In the genomic region with DNA sequence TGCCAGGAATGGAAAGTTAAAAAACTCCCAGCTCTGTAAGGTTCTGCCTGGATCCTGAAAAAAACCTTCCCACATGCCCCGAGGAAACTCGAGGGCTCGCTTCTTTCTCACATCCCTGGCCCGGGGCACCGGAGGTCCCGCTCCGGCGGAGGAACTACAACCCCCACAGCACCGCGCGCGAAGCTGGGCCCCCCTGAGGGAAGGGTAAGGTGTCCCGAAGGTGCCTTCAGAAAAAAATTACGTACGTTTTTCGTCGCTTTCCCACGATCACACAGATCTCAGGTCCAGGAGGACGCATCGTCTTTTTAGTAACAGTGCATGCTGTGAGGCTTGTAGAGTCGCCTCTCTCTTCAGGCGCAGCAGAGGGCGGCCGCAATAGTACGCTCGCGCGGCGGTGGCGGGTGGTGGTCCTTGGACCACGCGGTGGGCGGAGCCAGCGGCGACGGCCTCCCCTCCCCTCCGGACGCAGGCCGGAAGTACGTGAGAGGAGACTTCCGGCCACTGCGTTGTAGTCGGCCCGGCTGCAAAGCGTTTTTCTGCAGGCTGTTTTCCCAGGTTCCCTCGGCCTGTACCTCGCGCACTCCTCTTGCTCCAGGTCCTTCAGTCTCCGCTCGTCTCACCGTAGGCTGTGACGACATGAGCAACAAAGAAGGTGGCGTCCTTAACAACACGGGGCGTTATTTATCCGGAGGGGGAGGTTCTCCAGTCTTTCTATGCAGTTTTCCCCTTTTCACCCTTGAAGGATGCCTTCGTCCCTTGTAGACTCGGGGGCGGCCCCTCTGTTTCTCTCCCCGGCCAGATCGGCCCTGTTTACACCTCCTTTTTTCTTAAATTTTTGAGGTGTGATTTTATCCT, we compare ENCODE assay signal across 1 cellular context.
TF ChIP-seq lines count a peak whose summit lies in the region.

Gene TSNAX (plus strand): TSS at position 495 of the 855 bp plus-strand sequence. CDS start 142 bp downstream, at position 637.

TF ChIP-seq in HepG2, 621 proteins besides CTCF, POLR2A, EP300 and RAD21 (continued from another document and continues in another):
- peak; percentile 98 for TF ChIP-seq GABPB1 (CRISPR knock-in tag; IDR thresholded peaks at IDR 0.05)
- peak; percentile 90 for TF ChIP-seq TARDBP (CRISPR knock-in tag; IDR thresholded peaks at IDR 0.05)
- no peak for TF ChIP-seq ZNF772 (CRISPR knock-in tag; IDR thresholded peaks at IDR 0.05)
- TF ChIP-seq, protein P1, sequence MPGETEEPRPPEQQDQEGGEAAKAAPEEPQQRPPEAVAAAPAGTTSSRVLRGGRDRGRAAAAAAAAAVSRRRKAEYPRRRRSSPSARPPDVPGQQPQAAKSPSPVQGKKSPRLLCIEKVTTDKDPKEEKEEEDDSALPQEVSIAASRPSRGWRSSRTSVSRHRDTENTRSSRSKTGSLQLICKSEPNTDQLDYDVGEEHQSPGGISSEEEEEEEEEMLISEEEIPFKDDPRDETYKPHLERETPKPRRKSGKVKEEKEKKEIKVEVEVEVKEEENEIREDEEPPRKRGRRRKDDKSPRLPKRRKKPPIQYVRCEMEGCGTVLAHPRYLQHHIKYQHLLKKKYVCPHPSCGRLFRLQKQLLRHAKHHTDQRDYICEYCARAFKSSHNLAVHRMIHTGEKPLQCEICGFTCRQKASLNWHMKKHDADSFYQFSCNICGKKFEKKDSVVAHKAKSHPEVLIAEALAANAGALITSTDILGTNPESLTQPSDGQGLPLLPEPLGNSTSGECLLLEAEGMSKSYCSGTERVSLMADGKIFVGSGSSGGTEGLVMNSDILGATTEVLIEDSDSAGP (CRISPR knock-in tag; IDR thresholded peaks at IDR 0.05; ENCODE audit: borderline replicate concordance), result peak; percentile 91; the same call in 1 of the 2 replicates
- TF ChIP-seq, protein P2, sequence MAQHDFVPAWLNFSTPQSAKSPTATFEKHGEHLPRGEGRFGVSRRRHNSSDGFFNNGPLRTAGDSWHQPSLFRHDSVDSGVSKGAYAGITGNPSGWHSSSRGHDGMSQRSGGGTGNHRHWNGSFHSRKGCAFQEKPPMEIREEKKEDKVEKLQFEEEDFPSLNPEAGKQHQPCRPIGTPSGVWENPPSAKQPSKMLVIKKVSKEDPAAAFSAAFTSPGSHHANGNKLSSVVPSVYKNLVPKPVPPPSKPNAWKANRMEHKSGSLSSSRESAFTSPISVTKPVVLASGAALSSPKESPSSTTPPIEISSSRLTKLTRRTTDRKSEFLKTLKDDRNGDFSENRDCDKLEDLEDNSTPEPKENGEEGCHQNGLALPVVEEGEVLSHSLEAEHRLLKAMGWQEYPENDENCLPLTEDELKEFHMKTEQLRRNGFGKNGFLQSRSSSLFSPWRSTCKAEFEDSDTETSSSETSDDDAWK (CRISPR knock-in tag; IDR thresholded peaks at IDR 0.05), result no peak
- TF ChIP-seq ZNF761 (CRISPR knock-in tag; conservative IDR thresholded peaks at IDR 0.05), result 0 out of 2 replicates have a peak, but pooled peaks have one; percentile 25
- TF ChIP-seq ZNF335 (CRISPR knock-in tag; IDR thresholded peaks at IDR 0.05), result peak; percentile 100
- TF ChIP-seq ZNF670 (CRISPR knock-in tag; IDR thresholded peaks at IDR 0.05; ENCODE audit: borderline replicate concordance), result peak; percentile 83; the same call in 1 of the 2 replicates
- TF ChIP-seq, protein P3, sequence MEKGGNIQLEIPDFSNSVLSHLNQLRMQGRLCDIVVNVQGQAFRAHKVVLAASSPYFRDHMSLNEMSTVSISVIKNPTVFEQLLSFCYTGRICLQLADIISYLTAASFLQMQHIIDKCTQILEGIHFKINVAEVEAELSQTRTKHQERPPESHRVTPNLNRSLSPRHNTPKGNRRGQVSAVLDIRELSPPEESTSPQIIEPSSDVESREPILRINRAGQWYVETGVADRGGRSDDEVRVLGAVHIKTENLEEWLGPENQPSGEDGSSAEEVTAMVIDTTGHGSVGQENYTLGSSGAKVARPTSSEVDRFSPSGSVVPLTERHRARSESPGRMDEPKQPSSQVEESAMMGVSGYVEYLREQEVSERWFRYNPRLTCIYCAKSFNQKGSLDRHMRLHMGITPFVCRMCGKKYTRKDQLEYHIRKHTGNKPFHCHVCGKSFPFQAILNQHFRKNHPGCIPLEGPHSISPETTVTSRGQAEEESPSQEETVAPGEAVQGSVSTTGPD (CRISPR knock-in tag; IDR thresholded peaks at IDR 0.05), result no peak
- TF ChIP-seq ZNF839 (CRISPR knock-in tag; IDR thresholded peaks at IDR 0.05; ENCODE audit: borderline replicate concordance), result 0 out of 2 replicates have a peak, but pooled peaks have one; percentile 47
- peak; percentile 77 for TF ChIP-seq NFKBIZ (CRISPR knock-in tag; IDR thresholded peaks at IDR 0.05)
- TF ChIP-seq, protein P4, sequence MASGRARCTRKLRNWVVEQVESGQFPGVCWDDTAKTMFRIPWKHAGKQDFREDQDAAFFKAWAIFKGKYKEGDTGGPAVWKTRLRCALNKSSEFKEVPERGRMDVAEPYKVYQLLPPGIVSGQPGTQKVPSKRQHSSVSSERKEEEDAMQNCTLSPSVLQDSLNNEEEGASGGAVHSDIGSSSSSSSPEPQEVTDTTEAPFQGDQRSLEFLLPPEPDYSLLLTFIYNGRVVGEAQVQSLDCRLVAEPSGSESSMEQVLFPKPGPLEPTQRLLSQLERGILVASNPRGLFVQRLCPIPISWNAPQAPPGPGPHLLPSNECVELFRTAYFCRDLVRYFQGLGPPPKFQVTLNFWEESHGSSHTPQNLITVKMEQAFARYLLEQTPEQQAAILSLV (CRISPR knock-in tag; IDR thresholded peaks at IDR 0.05; ENCODE audit: borderline replicate concordance), result peak; percentile 79; the same call in 1 of the 2 replicates
- TF ChIP-seq, protein P5, sequence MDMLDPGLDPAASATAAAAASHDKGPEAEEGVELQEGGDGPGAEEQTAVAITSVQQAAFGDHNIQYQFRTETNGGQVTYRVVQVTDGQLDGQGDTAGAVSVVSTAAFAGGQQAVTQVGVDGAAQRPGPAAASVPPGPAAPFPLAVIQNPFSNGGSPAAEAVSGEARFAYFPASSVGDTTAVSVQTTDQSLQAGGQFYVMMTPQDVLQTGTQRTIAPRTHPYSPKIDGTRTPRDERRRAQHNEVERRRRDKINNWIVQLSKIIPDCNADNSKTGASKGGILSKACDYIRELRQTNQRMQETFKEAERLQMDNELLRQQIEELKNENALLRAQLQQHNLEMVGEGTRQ (IDR thresholded peaks at IDR 0.05; ENCODE audit: low read depth, low read length), result no peak
- TF ChIP-seq, protein P5 (CRISPR knock-in tag; IDR thresholded peaks at IDR 0.05; ENCODE audit: borderline replicate concordance), result 0 out of 2 replicates have a peak, but pooled peaks have one; percentile 28
- peak; percentile 79 to 86; a peak in 2 of 4 replicates for TF ChIP-seq HMGXB4 (CRISPR knock-in tag; IDR thresholded peaks at IDR 0.05; ENCODE audit: borderline replicate concordance in 1 of 2, low read depth in 1 of 2)
- TF ChIP-seq KMT2B (CRISPR knock-in tag; IDR thresholded peaks at IDR 0.05), result peak; percentile 94
- 0 out of 2 replicates have a peak, but pooled peaks have one; percentile 8 for TF ChIP-seq ZNF543 (CRISPR knock-in tag; IDR thresholded peaks at IDR 0.05)
- TF ChIP-seq ZNF713 (CRISPR knock-in tag; IDR thresholded peaks at IDR 0.05), result 0 out of 2 replicates have a peak, but pooled peaks have one; percentile 51
- TF ChIP-seq SETDB1 (CRISPR knock-in tag; IDR thresholded peaks at IDR 0.05; ENCODE audit: borderline replicate concordance), result 0 out of 2 replicates have a peak, but pooled peaks have one; percentile 15
- peak; percentile 90 for TF ChIP-seq KDM2A (CRISPR knock-in tag; IDR thresholded peaks at IDR 0.05; ENCODE audit: borderline replicate concordance, low read depth)
- peak; percentile 68; the same call in 1 of the 2 replicates for TF ChIP-seq SP5 (CRISPR knock-in tag; IDR thresholded peaks at IDR 0.05; ENCODE audit: borderline replicate concordance, low read depth)
- peak; percentile 53 for TF ChIP-seq ZNF510 (CRISPR knock-in tag; IDR thresholded peaks at IDR 0.05; ENCODE audit: low read depth)
- no peak for TF ChIP-seq KAT2B (IDR thresholded peaks at IDR 0.05; ENCODE audit: borderline replicate concordance, low read depth, low read length)
- TF ChIP-seq NRL (CRISPR knock-in tag; IDR thresholded peaks at IDR 0.05; ENCODE audit: borderline replicate concordance), result peak; percentile 69; the same call in 1 of the 2 replicates
- no peak for TF ChIP-seq YY1 (IDR thresholded peaks at IDR 0.05; ENCODE audit: insufficient read depth, insufficient replicate concordance, low read depth, low read length)
- TF ChIP-seq AHR (CRISPR knock-in tag; IDR thresholded peaks at IDR 0.05), result peak; percentile 29; the same call in 1 of the 2 replicates
- TF ChIP-seq, protein P6, sequence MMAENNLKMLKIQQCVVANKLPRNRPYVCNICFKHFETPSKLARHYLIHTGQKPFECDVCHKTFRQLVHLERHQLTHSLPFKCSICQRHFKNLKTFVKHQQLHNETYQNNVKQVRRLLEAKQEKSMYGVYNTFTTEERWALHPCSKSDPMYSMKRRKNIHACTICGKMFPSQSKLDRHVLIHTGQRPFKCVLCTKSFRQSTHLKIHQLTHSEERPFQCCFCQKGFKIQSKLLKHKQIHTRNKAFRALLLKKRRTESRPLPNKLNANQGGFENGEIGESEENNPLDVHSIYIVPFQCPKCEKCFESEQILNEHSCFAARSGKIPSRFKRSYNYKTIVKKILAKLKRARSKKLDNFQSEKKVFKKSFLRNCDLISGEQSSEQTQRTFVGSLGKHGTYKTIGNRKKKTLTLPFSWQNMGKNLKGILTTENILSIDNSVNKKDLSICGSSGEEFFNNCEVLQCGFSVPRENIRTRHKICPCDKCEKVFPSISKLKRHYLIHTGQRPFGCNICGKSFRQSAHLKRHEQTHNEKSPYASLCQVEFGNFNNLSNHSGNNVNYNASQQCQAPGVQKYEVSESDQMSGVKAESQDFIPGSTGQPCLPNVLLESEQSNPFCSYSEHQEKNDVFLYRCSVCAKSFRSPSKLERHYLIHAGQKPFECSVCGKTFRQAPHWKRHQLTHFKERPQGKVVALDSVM (CRISPR knock-in tag; IDR thresholded peaks at IDR 0.05), result 0 out of 2 replicates have a peak, but pooled peaks have one; percentile 51
- no peak for TF ChIP-seq SOX6 (IDR thresholded peaks at IDR 0.05)
- peak; percentile 77 for TF ChIP-seq SOX6 (CRISPR knock-in tag; IDR thresholded peaks at IDR 0.05)
- TF ChIP-seq NFYB (CRISPR knock-in tag; IDR thresholded peaks at IDR 0.05), result no peak; the same call in 1 of the 2 replicates
- TF ChIP-seq ISX (CRISPR knock-in tag; conservative IDR thresholded peaks at IDR 0.05), result no peak
- peak; percentile 65 for TF ChIP-seq ZNF441 (CRISPR knock-in tag; IDR thresholded peaks at IDR 0.05; ENCODE audit: borderline replicate concordance)
- peak; percentile 89 for TF ChIP-seq GATAD1 (CRISPR knock-in tag; IDR thresholded peaks at IDR 0.05)
- peak; percentile 55; the same call in 1 of the 2 replicates for TF ChIP-seq ZNF777 (CRISPR knock-in tag; IDR thresholded peaks at IDR 0.05)
- TF ChIP-seq SKI (IDR thresholded peaks at IDR 0.05; ENCODE audit: partially characterized antibody), result no peak
- TF ChIP-seq, protein P7, sequence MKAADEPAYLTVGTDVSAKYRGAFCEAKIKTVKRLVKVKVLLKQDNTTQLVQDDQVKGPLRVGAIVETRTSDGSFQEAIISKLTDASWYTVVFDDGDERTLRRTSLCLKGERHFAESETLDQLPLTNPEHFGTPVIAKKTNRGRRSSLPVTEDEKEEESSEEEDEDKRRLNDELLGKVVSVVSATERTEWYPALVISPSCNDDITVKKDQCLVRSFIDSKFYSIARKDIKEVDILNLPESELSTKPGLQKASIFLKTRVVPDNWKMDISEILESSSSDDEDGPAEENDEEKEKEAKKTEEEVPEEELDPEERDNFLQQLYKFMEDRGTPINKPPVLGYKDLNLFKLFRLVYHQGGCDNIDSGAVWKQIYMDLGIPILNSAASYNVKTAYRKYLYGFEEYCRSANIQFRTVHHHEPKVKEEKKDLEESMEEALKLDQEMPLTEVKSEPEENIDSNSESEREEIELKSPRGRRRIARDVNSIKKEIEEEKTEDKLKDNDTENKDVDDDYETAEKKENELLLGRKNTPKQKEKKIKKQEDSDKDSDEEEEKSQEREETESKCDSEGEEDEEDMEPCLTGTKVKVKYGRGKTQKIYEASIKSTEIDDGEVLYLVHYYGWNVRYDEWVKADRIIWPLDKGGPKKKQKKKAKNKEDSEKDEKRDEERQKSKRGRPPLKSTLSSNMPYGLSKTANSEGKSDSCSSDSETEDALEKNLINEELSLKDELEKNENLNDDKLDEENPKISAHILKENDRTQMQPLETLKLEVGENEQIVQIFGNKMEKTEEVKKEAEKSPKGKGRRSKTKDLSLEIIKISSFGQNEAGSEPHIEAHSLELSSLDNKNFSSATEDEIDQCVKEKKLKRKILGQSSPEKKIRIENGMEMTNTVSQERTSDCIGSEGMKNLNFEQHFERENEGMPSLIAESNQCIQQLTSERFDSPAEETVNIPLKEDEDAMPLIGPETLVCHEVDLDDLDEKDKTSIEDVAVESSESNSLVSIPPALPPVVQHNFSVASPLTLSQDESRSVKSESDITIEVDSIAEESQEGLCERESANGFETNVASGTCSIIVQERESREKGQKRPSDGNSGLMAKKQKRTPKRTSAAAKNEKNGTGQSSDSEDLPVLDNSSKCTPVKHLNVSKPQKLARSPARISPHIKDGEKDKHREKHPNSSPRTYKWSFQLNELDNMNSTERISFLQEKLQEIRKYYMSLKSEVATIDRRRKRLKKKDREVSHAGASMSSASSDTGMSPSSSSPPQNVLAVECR (CRISPR knock-in tag; IDR thresholded peaks at IDR 0.05; ENCODE audit: borderline replicate concordance), result peak; percentile 86; the same call in 1 of the 2 replicates
- no peak for TF ChIP-seq ZNF263 (CRISPR knock-in tag; IDR thresholded peaks at IDR 0.05)
- no peak for TF ChIP-seq TAF15 (IDR thresholded peaks at IDR 0.05; ENCODE audit: low read depth, low read length, poor library complexity, severe bottlenecking)
- TF ChIP-seq ZNF709 (CRISPR knock-in tag; IDR thresholded peaks at IDR 0.05), result no peak
- peak; percentile 94 for TF ChIP-seq SP4 (CRISPR knock-in tag; IDR thresholded peaks at IDR 0.05)
- peak; percentile 35; the same call in 1 of the 2 replicates for TF ChIP-seq ZZZ3 (CRISPR knock-in tag; IDR thresholded peaks at IDR 0.05; ENCODE audit: borderline replicate concordance)
